In genomic region chrX:115233497-115234219, GRCh38 we compare ENCODE assay signal across 8 cellular contexts.
DNase-seq lines count a peak whose midpoint lies in the region; ATAC-seq lines count a peak whose summit lies in the region.

LRCH2 (minus strand) TSS chrX:115234096; CDS start chrX:115234041, 55 bp downstream.

- H3K4me3 Mint-ChIP-seq in stimulated activated naive CD8-positive, alpha-beta T cell treated with anti-CD3 and anti-CD28 coated beads, Interleukin-15, Interleukin-2, amounts not matched to agents 100 ng/mL and 50 ng/mL, for 24 hours = peak within 1 kb of the TSS; percentile 41

- no peaks in the 10 kb centered on the region for H3K27me3 ChIP-seq in endocrine pancreas (ENCODE audit: control insufficient read depth, insufficient read depth, low read length)

- H3K4me1 ChIP-seq in endocrine pancreas (ENCODE audit: control insufficient read depth, insufficient read depth, low read length) = peaks cover 5% of the 10 kb centered on the region

- H3K36me3 Mint-ChIP-seq in stimulated activated naive CD8-positive, alpha-beta T cell treated with anti-CD3 and anti-CD28 coated beads, Interleukin-15, Interleukin-2, amounts not matched to agents 100 ng/mL and 50 ng/mL, for 24 hours (ENCODE audit: low read depth) = no peaks in the 10 kb centered on the region

- H3K9me3 ChIP-seq in endocrine pancreas (ENCODE audit: control insufficient read depth, low read length) = no peaks in the 10 kb centered on the region

- no peak for DNase-seq in stimulated activated naive CD8-positive, alpha-beta T cell treated with anti-CD3 and anti-CD28 coated beads, Interleukin-15, Interleukin-2, amounts not matched to agents 100 U/mL and 50 U/mL, for 24 hours
- DNase-seq in midbrain (lab: John Stamatoyannopoulos, UW) (peak; percentile 55), T1000 (lab: John Stamatoyannopoulos, UW) (no peak), SW480 (ENCODE audit: low spot score) (no peak), OCI-M1 (lab: John Stamatoyannopoulos, UW) (no peak)
- DNase-seq in activated T-cell treated with anti-CD3 and anti-CD28 coated beads, Interleukin-2, amount 50 U/mL, for 48 hours = no peak

- peaks cover 33% of the 10 kb centered on the region for H3K27me3 Mint-ChIP-seq in stimulated activated naive CD8-positive, alpha-beta T cell treated with anti-CD3 and anti-CD28 coated beads, Interleukin-15, Interleukin-2, amounts not matched to agents 100 ng/mL and 50 ng/mL, for 24 hours

- H3K9me3 Mint-ChIP-seq in stimulated activated naive CD8-positive, alpha-beta T cell treated with anti-CD3 and anti-CD28 coated beads, Interleukin-15, Interleukin-2, amounts not matched to agents 100 ng/mL and 50 ng/mL, for 24 hours = no peaks in the 10 kb centered on the region

- H3K27ac Mint-ChIP-seq in stimulated activated naive CD8-positive, alpha-beta T cell treated with anti-CD3 and anti-CD28 coated beads, Interleukin-15, Interleukin-2, amounts not matched to agents 100 ng/mL and 50 ng/mL, for 24 hours = no peak within 1 kb of the TSS

- peak within 1 kb of the TSS; percentile 85 for H3K4me3 ChIP-seq in endocrine pancreas (ENCODE audit: control insufficient read depth, insufficient read depth, low read length)

- H3K9ac ChIP-seq in endocrine pancreas (ENCODE audit: control insufficient read depth, insufficient read depth, low read length) = peak within 1 kb of the TSS; percentile 19

- H3K36me3 ChIP-seq in endocrine pancreas (ENCODE audit: control insufficient read depth, insufficient read depth, low read length) = no peaks in the 10 kb centered on the region

- H3K4me1 Mint-ChIP-seq in stimulated activated naive CD8-positive, alpha-beta T cell treated with anti-CD3 and anti-CD28 coated beads, Interleukin-15, Interleukin-2, amounts not matched to agents 100 ng/mL and 50 ng/mL, for 24 hours (ENCODE audit: low read depth) = no peaks in the 10 kb centered on the region

- ATAC-seq in stimulated activated naive CD8-positive, alpha-beta T cell treated with anti-CD3 and anti-CD28 coated beads, Interleukin-15, Interleukin-2, amounts not matched to agents 100 U/mL and 50 U/mL, for 24 hours = no peak
